ENCODE assay signal across 1 cellular context in the genomic region with DNA sequence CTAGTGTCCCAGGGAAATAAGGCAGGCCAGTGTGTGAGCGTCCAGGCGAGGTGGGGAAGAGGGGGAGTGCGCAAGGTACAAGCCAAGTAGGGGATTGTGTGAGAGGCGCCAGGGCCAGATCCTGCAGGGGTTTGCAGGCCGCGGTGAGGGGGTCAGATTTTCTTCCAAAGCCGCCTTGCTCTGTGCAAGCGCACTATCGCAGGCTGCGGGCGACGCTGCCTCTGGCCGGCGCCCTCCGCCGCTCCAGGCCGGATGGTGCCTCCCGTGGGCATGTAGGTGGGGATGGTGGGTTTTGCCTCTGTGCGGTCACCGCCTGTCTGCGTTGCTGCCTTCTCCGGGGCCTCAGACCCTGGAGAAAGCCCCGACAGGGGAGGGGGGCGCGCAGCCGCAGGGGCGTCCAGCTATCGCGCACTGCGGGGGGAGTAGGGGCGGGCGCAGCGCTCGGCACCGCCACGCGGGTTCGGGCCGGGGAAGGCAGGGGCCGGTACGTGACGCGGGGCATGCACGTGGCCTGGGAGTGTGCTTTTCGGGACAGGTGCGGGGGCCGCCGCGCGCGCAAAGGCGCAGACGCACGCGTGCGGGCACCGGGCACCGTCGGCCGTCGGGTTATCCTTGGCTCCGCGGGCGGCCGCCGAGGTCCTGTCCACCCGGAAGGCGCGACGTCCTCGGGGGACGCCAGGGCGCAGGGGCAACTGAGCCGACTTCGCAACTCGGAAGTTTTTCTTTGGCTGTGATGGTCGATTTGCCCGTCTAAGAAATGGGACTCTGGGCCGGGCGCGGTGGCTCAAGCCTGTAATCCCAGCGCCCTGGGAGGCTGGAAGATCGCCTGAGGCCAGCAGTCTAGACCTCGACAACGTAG.
TF ChIP-seq lines count a peak whose summit lies in the region.

No MANE protein-coding gene starts in this region.

TF ChIP-seq in GM12878, 131 proteins besides CTCF, POLR2A, EP300 and RAD21 (continued from another document and continues in another):
- TF ChIP-seq ZBTB4 (CRISPR knock-in tag; IDR thresholded peaks at IDR 0.05), result no peak
- no peak for TF ChIP-seq FOS (IDR thresholded peaks at IDR 0.05; ENCODE audit: borderline replicate concordance, extremely low read depth, insufficient read length)
- TF ChIP-seq, protein P1, sequence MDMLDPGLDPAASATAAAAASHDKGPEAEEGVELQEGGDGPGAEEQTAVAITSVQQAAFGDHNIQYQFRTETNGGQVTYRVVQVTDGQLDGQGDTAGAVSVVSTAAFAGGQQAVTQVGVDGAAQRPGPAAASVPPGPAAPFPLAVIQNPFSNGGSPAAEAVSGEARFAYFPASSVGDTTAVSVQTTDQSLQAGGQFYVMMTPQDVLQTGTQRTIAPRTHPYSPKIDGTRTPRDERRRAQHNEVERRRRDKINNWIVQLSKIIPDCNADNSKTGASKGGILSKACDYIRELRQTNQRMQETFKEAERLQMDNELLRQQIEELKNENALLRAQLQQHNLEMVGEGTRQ (IDR thresholded peaks at IDR 0.05; ENCODE audit: borderline replicate concordance, low read depth, low read length), result no peak
- TF ChIP-seq CBFB (IDR thresholded peaks at IDR 0.05; ENCODE audit: low read depth), result no peak
- TF ChIP-seq HDGF (IDR thresholded peaks at IDR 0.05), result peak; percentile 46; the same call in 1 of the 2 replicates
- TF ChIP-seq POLR2AphosphoS2 (IDR thresholded peaks at IDR 0.05; ENCODE audit: low read depth, low read length), result no peak
- TF ChIP-seq NFYA (IDR thresholded peaks at IDR 0.05; ENCODE audit: borderline replicate concordance, low read depth, low read length), result no peak
- no peak for TF ChIP-seq KDM1A (IDR thresholded peaks at IDR 0.05; ENCODE audit: borderline replicate concordance)
- peak in 1 of 2 experiments; percentile 14; a peak in 1 of 3 replicates for TF ChIP-seq EGR1 (IDR thresholded peaks at IDR 0.05; ENCODE audit: borderline replicate concordance in 1 of 2, low read depth in 2 of 2, low read length in 2 of 2)
- TF ChIP-seq RCOR1 (conservative IDR thresholded peaks at IDR 0.05; ENCODE audit: low read depth, low read length), result no peak
- 0 out of 2 replicates have a peak, but pooled peaks have one; percentile 57 for TF ChIP-seq ZNF592 (IDR thresholded peaks at IDR 0.05)
- TF ChIP-seq, protein P2, sequence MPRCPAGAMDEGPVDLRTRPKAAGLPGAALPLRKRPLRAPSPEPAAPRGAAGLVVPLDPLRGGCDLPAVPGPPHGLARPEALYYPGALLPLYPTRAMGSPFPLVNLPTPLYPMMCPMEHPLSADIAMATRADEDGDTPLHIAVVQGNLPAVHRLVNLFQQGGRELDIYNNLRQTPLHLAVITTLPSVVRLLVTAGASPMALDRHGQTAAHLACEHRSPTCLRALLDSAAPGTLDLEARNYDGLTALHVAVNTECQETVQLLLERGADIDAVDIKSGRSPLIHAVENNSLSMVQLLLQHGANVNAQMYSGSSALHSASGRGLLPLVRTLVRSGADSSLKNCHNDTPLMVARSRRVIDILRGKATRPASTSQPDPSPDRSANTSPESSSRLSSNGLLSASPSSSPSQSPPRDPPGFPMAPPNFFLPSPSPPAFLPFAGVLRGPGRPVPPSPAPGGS (IDR thresholded peaks at IDR 0.05; ENCODE audit: borderline replicate concordance, insufficient read depth, low read depth, low read length, poor library complexity, severe bottlenecking), result no peak
- no peak for TF ChIP-seq ZNF274 (IDR thresholded peaks at IDR 0.05; ENCODE audit: insufficient read depth, insufficient read length)
- TF ChIP-seq ZNF207 (IDR thresholded peaks at IDR 0.05; ENCODE audit: borderline replicate concordance), result no peak
- 0 out of 2 replicates have a peak, but pooled peaks have one; percentile 12 for TF ChIP-seq NKRF (conservative IDR thresholded peaks at IDR 0.05)
- TF ChIP-seq, protein P3, sequence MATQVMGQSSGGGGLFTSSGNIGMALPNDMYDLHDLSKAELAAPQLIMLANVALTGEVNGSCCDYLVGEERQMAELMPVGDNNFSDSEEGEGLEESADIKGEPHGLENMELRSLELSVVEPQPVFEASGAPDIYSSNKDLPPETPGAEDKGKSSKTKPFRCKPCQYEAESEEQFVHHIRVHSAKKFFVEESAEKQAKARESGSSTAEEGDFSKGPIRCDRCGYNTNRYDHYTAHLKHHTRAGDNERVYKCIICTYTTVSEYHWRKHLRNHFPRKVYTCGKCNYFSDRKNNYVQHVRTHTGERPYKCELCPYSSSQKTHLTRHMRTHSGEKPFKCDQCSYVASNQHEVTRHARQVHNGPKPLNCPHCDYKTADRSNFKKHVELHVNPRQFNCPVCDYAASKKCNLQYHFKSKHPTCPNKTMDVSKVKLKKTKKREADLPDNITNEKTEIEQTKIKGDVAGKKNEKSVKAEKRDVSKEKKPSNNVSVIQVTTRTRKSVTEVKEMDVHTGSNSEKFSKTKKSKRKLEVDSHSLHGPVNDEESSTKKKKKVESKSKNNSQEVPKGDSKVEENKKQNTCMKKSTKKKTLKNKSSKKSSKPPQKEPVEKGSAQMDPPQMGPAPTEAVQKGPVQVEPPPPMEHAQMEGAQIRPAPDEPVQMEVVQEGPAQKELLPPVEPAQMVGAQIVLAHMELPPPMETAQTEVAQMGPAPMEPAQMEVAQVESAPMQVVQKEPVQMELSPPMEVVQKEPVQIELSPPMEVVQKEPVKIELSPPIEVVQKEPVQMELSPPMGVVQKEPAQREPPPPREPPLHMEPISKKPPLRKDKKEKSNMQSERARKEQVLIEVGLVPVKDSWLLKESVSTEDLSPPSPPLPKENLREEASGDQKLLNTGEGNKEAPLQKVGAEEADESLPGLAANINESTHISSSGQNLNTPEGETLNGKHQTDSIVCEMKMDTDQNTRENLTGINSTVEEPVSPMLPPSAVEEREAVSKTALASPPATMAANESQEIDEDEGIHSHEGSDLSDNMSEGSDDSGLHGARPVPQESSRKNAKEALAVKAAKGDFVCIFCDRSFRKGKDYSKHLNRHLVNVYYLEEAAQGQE (IDR thresholded peaks at IDR 0.05; ENCODE audit: low read depth, low read length), result no peak
- TF ChIP-seq SP1 (IDR thresholded peaks at IDR 0.05; ENCODE audit: low read depth, low read length), result no peak
- no peak for TF ChIP-seq GABPA (IDR thresholded peaks at IDR 0.05; ENCODE audit: low read depth)
- TF ChIP-seq DPF2 (IDR thresholded peaks at IDR 0.05), result peak; percentile 71; the same call in 1 of the 2 replicates
- TF ChIP-seq ZBTB33 (IDR thresholded peaks at IDR 0.05), result peak; percentile 64; the same call in 1 of the 2 replicates
- no peak for TF ChIP-seq HDAC6 (IDR thresholded peaks at IDR 0.05; ENCODE audit: unreplicated experiment)
- TF ChIP-seq CREM (IDR thresholded peaks at IDR 0.05; ENCODE audit: low read depth), result no peak
- no peak for TF ChIP-seq CBX5 (IDR thresholded peaks at IDR 0.05; ENCODE audit: low read depth)
- 0 out of 2 replicates have a peak, but pooled peaks have one; percentile 8 for TF ChIP-seq EED (IDR thresholded peaks at IDR 0.05; ENCODE audit: low read depth)
- peak; percentile 71 for TF ChIP-seq MYC (IDR thresholded peaks at IDR 0.05; ENCODE audit: insufficient read depth, insufficient read length, insufficient replicate concordance, low read length, severe bottlenecking)
- no peak for TF ChIP-seq IRF5 (IDR thresholded peaks at IDR 0.05; ENCODE audit: borderline replicate concordance)
- TF ChIP-seq NBN (IDR thresholded peaks at IDR 0.05), result no peak
- no peak for TF ChIP-seq TBL1XR1 (IDR thresholded peaks at IDR 0.05; ENCODE audit: low read depth, low read length)
- TF ChIP-seq CHD4 (IDR thresholded peaks at IDR 0.05), result no peak
- peak; percentile 84 for TF ChIP-seq IKZF1 (conservative IDR thresholded peaks at IDR 0.05)
- TF ChIP-seq CHD2 (IDR thresholded peaks at IDR 0.05; ENCODE audit: borderline replicate concordance, low read depth, low read length), result no peak
- no peak for TF ChIP-seq ETV6 (conservative IDR thresholded peaks at IDR 0.05 in 1 of 2, IDR thresholded peaks at IDR 0.05 in 1 of 2; ENCODE audit: borderline replicate concordance in 1 of 2, low read depth in 1 of 2)
